Comparison of ENCODE assay signal across 14 cellular contexts in the genomic region with DNA sequence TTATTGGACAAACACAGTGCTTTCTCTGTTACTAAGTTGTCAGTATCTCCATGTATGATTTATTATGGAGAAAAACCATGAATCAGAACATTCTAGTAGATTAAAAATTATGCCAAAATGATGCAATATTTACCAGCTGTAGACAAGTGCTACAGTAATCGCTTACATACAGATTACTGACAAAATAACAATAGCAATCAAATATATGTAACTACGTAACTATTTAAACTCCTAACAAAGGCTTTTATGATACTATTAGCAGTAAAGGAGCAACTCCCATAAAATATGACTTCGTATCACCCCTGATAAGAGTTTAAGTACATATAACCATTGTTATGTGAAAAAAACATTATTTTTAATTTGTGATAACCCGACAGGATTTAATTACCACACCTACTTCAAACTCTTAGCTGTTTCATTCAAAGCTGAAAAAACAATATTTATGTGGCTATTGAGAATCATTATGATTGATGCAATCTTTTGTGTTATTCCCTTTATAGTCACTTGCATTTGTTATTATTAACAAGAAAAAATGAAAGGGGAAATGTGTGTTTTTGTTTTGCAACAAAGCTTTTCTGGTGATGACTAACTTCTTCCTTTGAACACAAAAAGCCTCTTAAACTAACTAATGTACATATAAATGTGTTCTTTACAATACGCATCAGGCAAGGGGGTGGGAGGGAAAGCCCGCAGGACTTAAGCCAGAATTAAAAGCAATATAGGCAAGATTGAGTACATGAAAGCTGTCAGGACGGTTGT.
DNase-seq lines count a peak whose midpoint lies in the region; ATAC-seq lines count a peak whose summit lies in the region.
"Had no signal": no experiment of that assay in that cellular context is flagged by ENCODE, and none has a peak within 500 bp of the region (broad histone marks: within the 10 kb centered on the region; RNA-seq: fewer than 3 reads in every experiment).

No MANE protein-coding gene starts in this region.

- peak; percentile 40 for ATAC-seq in esophagus mucosa
- ATAC-seq in left lobe of liver, result no peak
- ATAC-seq: natural killer cell treated with Interleukin-12 subunit alpha and Interleukin-12 subunit beta and Interleukin-15 and Interleukin-18, amount 100 ng/mL, for 72 hours; stimulated activated naive B cell treated with anti-CD40 and anti-IgM and Interleukin-4, amounts not matched to agents 10 μg/mL and 1 μg/mL and 100 μg/mL, for 72 hours had no signal

- peak overlapping the region in 12 of 21 experiments; percentile 6 to 68 (median 46) for H3K27ac ChIP-seq in skin epidermis

- no peak overlapping the region for H3K4me3 ChIP-seq in skin epidermis

- DNase-seq in NCI-H2107 treated with DMSO at 0.1 percent for 48 hours (lab: John Stamatoyannopoulos, UW; ENCODE audit: unreplicated experiment), result peak; percentile 9
- DNase-seq in NCI-H2107 (lab: John Stamatoyannopoulos, UW), result no peak
- DNase-seq in SHP77 (lab: John Stamatoyannopoulos, UW), result peak; percentile 75 to 87
- DNase-seq in 8988T, result no peak
- DNase-seq in left lobe of liver (ENCODE audit: low spot score), result no peak
- no peak for DNase-seq in NCI-H1092 (lab: John Stamatoyannopoulos, UW)
- DNase-seq: activated CD4-positive, alpha-beta memory T cell treated with anti-CD3 and anti-CD28 coated beads for 36 hours; activated naive CD8-positive, alpha-beta T cell treated with anti-CD3 and anti-CD28 coated beads, Interleukin-2, amount 10 ng/mL, durations not matched to agents 7 days and 5 days; NCI-H524 treated with DMSO at 0.1 percent for 48 hours; stimulated activated CD4-positive, alpha-beta T cell treated with anti-CD3 and anti-CD28 coated beads, Interleukin-15, amount 100 ng/mL, for 24 hours; stimulated activated naive B cell treated with anti-CD40 and anti-IgM and Interleukin-4, amounts not matched to agents 10 μg/mL and 1 μg/mL and 100 μg/mL, for 72 hours had no signal

Comparison
In these comparisons a context has a peak if more than half of its experiments do, and no peak if none do; other contexts are left out.
1. DNase-seq: peak in NCI-H2107 treated with DMSO at 0.1 percent for 48 hours (single experiment) and SHP77 (2 of 2); none in NCI-H2107 (single experiment), 8988T (single experiment), left lobe of liver (single experiment) and NCI-H1092 (single experiment).